9 cellular contexts compared by ENCODE assay signal in the genomic region with DNA sequence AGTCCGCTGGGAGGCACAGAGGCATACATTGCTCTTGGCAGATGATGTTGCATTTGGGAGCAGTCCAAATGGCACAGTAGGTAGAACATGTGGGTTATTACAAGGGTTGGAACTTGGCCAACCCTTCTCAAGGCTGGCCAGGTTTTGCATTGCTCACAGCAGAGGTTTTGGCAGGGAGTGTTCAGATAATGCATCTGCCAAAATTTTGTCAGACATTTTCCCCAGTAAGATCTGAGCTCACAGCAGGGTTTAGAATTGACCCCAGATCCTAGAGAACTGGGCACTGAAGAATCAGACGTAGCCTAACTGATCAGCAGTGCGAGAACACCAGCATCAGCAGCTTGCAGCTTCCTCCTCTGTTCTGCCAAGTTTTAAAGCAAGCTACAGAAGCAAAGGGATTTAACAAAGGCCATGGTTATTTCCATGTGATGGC.
DNase-seq lines count a peak whose midpoint lies in the region; ATAC-seq lines count a peak whose summit lies in the region.
"Had no signal": no experiment of that assay in that cellular context is flagged by ENCODE, and none has a peak within 500 bp of the region (broad histone marks: within the 10 kb centered on the region; RNA-seq: fewer than 3 reads in every experiment).

No MANE protein-coding gene starts in this region.

- peak; percentile 47 for DNase-seq in COR-L47 (lab: John Stamatoyannopoulos, UW)
- DNase-seq in NCI-H1694 (lab: John Stamatoyannopoulos, UW), result peak; percentile 97
- peak; percentile 34 for DNase-seq in T1000 (lab: John Stamatoyannopoulos, UW)
- DNase-seq in iPS-NIHi7 (ENCODE audit: extremely low spot score), result peak; percentile 12
- DNase-seq in stimulated activated CD4-positive, alpha-beta T cell treated with anti-CD3 and anti-CD28 coated beads, Interleukin-4, amount 100 ng/mL, for 24 hours, result no peak
- no peak for DNase-seq in activated CD4-positive, alpha-beta T cell treated with anti-CD3 and anti-CD28 coated beads for 4 hours
- DNase-seq in CD1c-positive myeloid dendritic cell (ENCODE audit: extremely low spot score), result no peak
- DNase-seq: activated B cell treated with CpG ODN at 0.5 μM for 24 hours had no signal

- ATAC-seq in HG03139 (IDR thresholded peaks at IDR 0.05; ENCODE audit: unreplicated experiment), result no peak

Comparison
In these comparisons a context has a peak if more than half of its experiments do, and no peak if none do; other contexts are left out.
1. DNase-seq: peak in COR-L47 (single experiment), NCI-H1694 (single experiment), T1000 (single experiment) and iPS-NIHi7 (single experiment); none in stimulated activated CD4-positive, alpha-beta T cell treated with anti-CD3 and anti-CD28 coated beads, Interleukin-4, amount 100 ng/mL, for 24 hours (single experiment), activated CD4-positive, alpha-beta T cell treated with anti-CD3 and anti-CD28 coated beads for 4 hours (0 of 2) and CD1c-positive myeloid dendritic cell (single experiment).